Comparison of ENCODE assay signal across 1 cellular context in genomic region chr7:76201732-76202665, GRCh38.
TF ChIP-seq lines count a peak whose summit lies in the region.

SRRM3 (plus strand) TSS chr7:76201896; CDS start chr7:76235067, 33,171 bp downstream.

TF ChIP-seq in HepG2, 621 proteins besides CTCF, POLR2A, EP300 and RAD21 (continued from another document and continues in another):
- TF ChIP-seq SP1 (IDR thresholded peaks at IDR 0.05) (no peak), SP1 (CRISPR knock-in tag; IDR thresholded peaks at IDR 0.05) (peak; percentile 64), GRHL1 (CRISPR knock-in tag; conservative IDR thresholded peaks at IDR 0.05) (peak; percentile 52; the same call in 1 of the 2 replicates), ZNF382 (CRISPR knock-in tag; IDR thresholded peaks at IDR 0.05; ENCODE audit: borderline replicate concordance) (no peak), DMTF1 (CRISPR knock-in tag; IDR thresholded peaks at IDR 0.05) (no peak), ZNF350 (CRISPR knock-in tag; IDR thresholded peaks at IDR 0.05; ENCODE audit: borderline replicate concordance, low read depth) (peak; percentile 54; the same call in 1 of the 2 replicates), RBM39 (IDR thresholded peaks at IDR 0.05; ENCODE audit: low read depth, low read length, poor library complexity, severe bottlenecking) (no peak), BRF2 (CRISPR knock-in tag; IDR thresholded peaks at IDR 0.05) (peak; percentile 92), RFX3 (CRISPR knock-in tag; IDR thresholded peaks at IDR 0.05) (0 out of 2 replicates have a peak, but pooled peaks have one; percentile 14), ZNF180 (CRISPR knock-in tag; IDR thresholded peaks at IDR 0.05; ENCODE audit: borderline replicate concordance, low read depth) (0 out of 2 replicates have a peak, but pooled peaks have one; percentile 57), ZNF142 (CRISPR knock-in tag; IDR thresholded peaks at IDR 0.05) (peak; percentile 88), ZNF136 (CRISPR knock-in tag; IDR thresholded peaks at IDR 0.05; ENCODE audit: low read depth) (no peak), ZNF281 (CRISPR knock-in tag; IDR thresholded peaks at IDR 0.05; ENCODE audit: borderline replicate concordance) (peak; percentile 84), NFRKB (IDR thresholded peaks at IDR 0.05) (no peak), ZNF468 (CRISPR knock-in tag; IDR thresholded peaks at IDR 0.05) (peak; percentile 83; the same call in 1 of the 2 replicates), ZNF414 (CRISPR knock-in tag; IDR thresholded peaks at IDR 0.05) (peak; percentile 90; the same call in 1 of the 2 replicates), ZFP82 (CRISPR knock-in tag; IDR thresholded peaks at IDR 0.05; ENCODE audit: borderline replicate concordance) (peak; percentile 93; the same call in 1 of the 2 replicates), NR2F6 (IDR thresholded peaks at IDR 0.05) (no peak), NR2F6 (CRISPR knock-in tag; IDR thresholded peaks at IDR 0.05) (peak; percentile 64; the same call in 1 of the 2 replicates), SIN3B (IDR thresholded peaks at IDR 0.05; ENCODE audit: low read length) (0 out of 2 replicates have a peak, but pooled peaks have one; percentile 37), GTF2F1 (IDR thresholded peaks at IDR 0.05; ENCODE audit: low read length) (no peak), CREM (IDR thresholded peaks at IDR 0.05) (no peak), CREM (CRISPR knock-in tag; IDR thresholded peaks at IDR 0.05) (no peak), CERS6 (CRISPR knock-in tag; IDR thresholded peaks at IDR 0.05) (peak; percentile 89; the same call in 1 of the 2 replicates), KAT7 (CRISPR knock-in tag; IDR thresholded peaks at IDR 0.05; ENCODE audit: borderline replicate concordance) (peak; percentile 92), ASH2L (IDR thresholded peaks at IDR 0.05; ENCODE audit: insufficient read length, low read depth, low read length) (no peak), AFF4 (CRISPR knock-in tag; IDR thresholded peaks at IDR 0.05) (0 out of 2 replicates have a peak, but pooled peaks have one; percentile 49), ZSCAN5A (CRISPR knock-in tag; IDR thresholded peaks at IDR 0.05; ENCODE audit: borderline replicate concordance) (peak; percentile 88; the same call in 1 of the 2 replicates), MEIS1 (CRISPR knock-in tag; IDR thresholded peaks at IDR 0.05; ENCODE audit: borderline replicate concordance) (no peak), ZNF652 (CRISPR knock-in tag; IDR thresholded peaks at IDR 0.05; ENCODE audit: borderline replicate concordance, low read depth) (no peak), MXI1 (IDR thresholded peaks at IDR 0.05; ENCODE audit: borderline replicate concordance, low read depth, low read length) (peak; percentile 80; the same call in 2 of the 3 replicates), ZSCAN25 (CRISPR knock-in tag; IDR thresholded peaks at IDR 0.05) (peak; percentile 88), ATF3 (CRISPR knock-in tag; IDR thresholded peaks at IDR 0.05) (peak; percentile 88)
